In the genomic region with DNA sequence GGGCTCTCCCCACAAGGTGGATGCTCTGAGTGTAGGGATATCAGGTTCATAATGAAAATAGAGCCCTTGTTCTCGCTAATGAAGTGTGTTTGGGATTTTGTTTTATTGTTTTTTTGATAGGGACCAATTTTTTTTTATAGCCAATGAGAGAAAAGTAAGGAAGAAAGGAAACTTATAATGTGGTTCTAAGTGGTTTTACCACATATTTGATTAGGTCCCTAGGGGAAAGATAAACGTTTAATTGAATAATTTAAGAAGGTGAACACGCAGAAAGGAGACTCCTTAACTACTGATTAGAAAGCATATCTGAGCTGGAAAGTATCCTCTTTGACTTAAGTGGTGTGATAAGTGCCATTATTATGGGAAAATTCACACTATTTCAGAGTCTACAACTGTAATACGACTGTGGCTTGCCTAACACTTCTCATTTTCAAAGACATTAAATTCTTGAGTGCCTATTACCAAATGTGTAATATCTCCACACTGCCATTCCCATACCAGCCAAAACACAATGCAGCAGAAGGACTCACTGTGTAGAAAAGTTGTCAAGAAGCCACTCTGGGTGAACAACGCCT, we compare ENCODE assay signal across 1 cellular context.
TF ChIP-seq lines count a peak whose summit lies in the region.

No MANE protein-coding gene starts in this region.

TF ChIP-seq in GM23338, 12 proteins besides CTCF, POLR2A, EP300 and RAD21 (continued from another document):
- TF ChIP-seq, protein P1, sequence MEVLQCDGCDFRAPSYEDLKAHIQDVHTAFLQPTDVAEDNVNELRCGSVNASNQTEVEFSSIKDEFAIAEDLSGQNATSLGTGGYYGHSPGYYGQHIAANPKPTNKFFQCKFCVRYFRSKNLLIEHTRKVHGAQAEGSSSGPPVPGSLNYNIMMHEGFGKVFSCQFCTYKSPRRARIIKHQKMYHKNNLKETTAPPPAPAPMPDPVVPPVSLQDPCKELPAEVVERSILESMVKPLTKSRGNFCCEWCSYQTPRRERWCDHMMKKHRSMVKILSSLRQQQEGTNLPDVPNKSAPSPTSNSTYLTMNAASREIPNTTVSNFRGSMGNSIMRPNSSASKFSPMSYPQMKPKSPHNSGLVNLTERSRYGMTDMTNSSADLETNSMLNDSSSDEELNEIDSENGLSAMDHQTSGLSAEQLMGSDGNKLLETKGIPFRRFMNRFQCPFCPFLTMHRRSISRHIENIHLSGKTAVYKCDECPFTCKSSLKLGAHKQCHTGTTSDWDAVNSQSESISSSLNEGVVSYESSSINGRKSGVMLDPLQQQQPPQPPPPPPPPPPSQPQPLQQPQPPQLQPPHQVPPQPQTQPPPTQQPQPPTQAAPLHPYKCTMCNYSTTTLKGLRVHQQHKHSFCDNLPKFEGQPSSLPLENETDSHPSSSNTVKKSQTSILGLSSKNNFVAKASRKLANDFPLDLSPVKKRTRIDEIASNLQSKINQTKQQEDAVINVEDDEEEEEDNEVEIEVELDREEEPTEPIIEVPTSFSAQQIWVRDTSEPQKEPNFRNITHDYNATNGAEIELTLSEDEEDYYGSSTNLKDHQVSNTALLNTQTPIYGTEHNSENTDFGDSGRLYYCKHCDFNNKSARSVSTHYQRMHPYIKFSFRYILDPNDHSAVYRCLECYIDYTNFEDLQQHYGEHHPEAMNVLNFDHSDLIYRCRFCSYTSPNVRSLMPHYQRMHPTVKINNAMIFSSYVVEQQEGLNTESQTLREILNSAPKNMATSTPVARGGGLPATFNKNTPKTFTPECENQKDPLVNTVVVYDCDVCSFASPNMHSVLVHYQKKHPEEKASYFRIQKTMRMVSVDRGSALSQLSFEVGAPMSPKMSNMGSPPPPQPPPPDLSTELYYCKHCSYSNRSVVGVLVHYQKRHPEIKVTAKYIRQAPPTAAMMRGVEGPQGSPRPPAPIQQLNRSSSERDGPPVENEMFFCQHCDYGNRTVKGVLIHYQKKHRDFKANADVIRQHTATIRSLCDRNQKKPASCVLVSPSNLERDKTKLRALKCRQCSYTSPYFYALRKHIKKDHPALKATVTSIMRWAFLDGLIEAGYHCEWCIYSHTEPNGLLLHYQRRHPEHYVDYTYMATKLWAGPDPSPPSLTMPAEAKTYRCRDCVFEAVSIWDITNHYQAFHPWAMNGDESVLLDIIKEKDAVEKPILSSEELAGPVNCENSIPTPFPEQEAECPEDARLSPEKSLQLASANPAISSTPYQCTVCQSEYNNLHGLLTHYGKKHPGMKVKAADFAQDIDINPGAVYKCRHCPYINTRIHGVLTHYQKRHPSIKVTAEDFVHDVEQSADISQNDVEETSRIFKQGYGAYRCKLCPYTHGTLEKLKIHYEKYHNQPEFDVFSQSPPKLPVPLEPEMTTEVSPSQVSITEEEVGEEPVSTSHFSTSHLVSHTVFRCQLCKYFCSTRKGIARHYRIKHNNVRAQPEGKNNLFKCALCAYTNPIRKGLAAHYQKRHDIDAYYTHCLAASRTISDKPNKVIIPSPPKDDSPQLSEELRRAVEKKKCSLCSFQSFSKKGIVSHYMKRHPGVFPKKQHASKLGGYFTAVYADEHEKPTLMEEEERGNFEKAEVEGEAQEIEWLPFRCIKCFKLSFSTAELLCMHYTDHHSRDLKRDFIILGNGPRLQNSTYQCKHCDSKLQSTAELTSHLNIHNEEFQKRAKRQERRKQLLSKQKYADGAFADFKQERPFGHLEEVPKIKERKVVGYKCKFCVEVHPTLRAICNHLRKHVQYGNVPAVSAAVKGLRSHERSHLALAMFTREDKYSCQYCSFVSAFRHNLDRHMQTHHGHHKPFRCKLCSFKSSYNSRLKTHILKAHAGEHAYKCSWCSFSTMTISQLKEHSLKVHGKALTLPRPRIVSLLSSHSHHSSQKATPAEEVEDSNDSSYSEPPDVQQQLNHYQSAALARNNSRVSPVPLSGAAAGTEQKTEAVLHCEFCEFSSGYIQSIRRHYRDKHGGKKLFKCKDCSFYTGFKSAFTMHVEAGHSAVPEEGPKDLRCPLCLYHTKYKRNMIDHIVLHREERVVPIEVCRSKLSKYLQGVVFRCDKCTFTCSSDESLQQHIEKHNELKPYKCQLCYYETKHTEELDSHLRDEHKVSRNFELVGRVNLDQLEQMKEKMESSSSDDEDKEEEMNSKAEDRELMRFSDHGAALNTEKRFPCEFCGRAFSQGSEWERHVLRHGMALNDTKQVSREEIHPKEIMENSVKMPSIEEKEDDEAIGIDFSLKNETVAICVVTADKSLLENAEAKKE (CRISPR knock-in tag; IDR thresholded peaks at IDR 0.05): no peak
- no peak for TF ChIP-seq EZH2phosphoT487 (IDR thresholded peaks at IDR 0.05; ENCODE audit: unreplicated experiment)
